ENCODE assay signal across 1 cellular context in the genomic region with DNA sequence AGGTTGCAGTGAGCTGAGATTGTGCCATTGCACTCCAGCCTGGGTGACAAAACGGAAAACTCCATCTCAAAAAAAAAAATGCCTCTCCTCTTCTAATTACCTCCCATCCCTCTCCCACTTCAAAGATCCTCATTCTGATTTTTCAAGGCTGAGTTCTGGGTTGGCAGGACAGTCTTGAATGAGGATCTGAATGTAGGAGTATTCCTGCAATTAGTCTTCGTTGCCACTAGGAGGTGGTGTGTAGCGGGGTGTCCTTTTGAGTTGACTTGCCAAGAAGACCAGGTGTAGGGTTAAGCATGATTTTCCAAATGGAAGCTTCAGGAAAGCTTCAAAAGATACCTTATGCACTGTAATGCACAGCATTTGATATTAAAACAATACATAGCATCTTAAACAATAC.
TF ChIP-seq lines count a peak whose summit lies in the region.

No MANE protein-coding gene starts in this region.

TF ChIP-seq in SK-N-SH, 30 proteins besides CTCF, POLR2A, EP300 and RAD21 (continued from another document):
- TF ChIP-seq, protein P1, sequence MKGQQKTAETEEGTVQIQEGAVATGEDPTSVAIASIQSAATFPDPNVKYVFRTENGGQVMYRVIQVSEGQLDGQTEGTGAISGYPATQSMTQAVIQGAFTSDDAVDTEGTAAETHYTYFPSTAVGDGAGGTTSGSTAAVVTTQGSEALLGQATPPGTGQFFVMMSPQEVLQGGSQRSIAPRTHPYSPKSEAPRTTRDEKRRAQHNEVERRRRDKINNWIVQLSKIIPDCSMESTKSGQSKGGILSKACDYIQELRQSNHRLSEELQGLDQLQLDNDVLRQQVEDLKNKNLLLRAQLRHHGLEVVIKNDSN (IDR thresholded peaks at IDR 0.05; ENCODE audit: borderline replicate concordance, low read depth) = no peak
- TF ChIP-seq, protein P2, sequence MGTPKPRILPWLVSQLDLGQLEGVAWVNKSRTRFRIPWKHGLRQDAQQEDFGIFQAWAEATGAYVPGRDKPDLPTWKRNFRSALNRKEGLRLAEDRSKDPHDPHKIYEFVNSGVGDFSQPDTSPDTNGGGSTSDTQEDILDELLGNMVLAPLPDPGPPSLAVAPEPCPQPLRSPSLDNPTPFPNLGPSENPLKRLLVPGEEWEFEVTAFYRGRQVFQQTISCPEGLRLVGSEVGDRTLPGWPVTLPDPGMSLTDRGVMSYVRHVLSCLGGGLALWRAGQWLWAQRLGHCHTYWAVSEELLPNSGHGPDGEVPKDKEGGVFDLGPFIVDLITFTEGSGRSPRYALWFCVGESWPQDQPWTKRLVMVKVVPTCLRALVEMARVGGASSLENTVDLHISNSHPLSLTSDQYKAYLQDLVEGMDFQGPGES (IDR thresholded peaks at IDR 0.05; ENCODE audit: low read depth, low read length) = no peak
- TF ChIP-seq, protein P3, sequence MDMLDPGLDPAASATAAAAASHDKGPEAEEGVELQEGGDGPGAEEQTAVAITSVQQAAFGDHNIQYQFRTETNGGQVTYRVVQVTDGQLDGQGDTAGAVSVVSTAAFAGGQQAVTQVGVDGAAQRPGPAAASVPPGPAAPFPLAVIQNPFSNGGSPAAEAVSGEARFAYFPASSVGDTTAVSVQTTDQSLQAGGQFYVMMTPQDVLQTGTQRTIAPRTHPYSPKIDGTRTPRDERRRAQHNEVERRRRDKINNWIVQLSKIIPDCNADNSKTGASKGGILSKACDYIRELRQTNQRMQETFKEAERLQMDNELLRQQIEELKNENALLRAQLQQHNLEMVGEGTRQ (IDR thresholded peaks at IDR 0.05; ENCODE audit: borderline replicate concordance, low read depth, low read length) = no peak
- TF ChIP-seq GATA2 (CRISPR knock-in tag; IDR thresholded peaks at IDR 0.05) = no peak
- TF ChIP-seq FOXJ3 (CRISPR knock-in tag; IDR thresholded peaks at IDR 0.05) = no peak
- TF ChIP-seq, protein P4, sequence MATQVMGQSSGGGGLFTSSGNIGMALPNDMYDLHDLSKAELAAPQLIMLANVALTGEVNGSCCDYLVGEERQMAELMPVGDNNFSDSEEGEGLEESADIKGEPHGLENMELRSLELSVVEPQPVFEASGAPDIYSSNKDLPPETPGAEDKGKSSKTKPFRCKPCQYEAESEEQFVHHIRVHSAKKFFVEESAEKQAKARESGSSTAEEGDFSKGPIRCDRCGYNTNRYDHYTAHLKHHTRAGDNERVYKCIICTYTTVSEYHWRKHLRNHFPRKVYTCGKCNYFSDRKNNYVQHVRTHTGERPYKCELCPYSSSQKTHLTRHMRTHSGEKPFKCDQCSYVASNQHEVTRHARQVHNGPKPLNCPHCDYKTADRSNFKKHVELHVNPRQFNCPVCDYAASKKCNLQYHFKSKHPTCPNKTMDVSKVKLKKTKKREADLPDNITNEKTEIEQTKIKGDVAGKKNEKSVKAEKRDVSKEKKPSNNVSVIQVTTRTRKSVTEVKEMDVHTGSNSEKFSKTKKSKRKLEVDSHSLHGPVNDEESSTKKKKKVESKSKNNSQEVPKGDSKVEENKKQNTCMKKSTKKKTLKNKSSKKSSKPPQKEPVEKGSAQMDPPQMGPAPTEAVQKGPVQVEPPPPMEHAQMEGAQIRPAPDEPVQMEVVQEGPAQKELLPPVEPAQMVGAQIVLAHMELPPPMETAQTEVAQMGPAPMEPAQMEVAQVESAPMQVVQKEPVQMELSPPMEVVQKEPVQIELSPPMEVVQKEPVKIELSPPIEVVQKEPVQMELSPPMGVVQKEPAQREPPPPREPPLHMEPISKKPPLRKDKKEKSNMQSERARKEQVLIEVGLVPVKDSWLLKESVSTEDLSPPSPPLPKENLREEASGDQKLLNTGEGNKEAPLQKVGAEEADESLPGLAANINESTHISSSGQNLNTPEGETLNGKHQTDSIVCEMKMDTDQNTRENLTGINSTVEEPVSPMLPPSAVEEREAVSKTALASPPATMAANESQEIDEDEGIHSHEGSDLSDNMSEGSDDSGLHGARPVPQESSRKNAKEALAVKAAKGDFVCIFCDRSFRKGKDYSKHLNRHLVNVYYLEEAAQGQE (IDR thresholded peaks at IDR 0.05; ENCODE audit: low read depth, low read length) = no peak
- TF ChIP-seq, protein P5, sequence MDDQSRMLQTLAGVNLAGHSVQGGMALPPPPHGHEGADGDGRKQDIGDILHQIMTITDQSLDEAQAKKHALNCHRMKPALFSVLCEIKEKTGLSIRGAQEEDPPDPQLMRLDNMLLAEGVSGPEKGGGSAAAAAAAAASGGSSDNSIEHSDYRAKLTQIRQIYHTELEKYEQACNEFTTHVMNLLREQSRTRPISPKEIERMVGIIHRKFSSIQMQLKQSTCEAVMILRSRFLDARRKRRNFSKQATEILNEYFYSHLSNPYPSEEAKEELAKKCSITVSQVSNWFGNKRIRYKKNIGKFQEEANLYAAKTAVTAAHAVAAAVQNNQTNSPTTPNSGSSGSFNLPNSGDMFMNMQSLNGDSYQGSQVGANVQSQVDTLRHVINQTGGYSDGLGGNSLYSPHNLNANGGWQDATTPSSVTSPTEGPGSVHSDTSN (IDR thresholded peaks at IDR 0.05) = no peak
